In the genomic region with DNA sequence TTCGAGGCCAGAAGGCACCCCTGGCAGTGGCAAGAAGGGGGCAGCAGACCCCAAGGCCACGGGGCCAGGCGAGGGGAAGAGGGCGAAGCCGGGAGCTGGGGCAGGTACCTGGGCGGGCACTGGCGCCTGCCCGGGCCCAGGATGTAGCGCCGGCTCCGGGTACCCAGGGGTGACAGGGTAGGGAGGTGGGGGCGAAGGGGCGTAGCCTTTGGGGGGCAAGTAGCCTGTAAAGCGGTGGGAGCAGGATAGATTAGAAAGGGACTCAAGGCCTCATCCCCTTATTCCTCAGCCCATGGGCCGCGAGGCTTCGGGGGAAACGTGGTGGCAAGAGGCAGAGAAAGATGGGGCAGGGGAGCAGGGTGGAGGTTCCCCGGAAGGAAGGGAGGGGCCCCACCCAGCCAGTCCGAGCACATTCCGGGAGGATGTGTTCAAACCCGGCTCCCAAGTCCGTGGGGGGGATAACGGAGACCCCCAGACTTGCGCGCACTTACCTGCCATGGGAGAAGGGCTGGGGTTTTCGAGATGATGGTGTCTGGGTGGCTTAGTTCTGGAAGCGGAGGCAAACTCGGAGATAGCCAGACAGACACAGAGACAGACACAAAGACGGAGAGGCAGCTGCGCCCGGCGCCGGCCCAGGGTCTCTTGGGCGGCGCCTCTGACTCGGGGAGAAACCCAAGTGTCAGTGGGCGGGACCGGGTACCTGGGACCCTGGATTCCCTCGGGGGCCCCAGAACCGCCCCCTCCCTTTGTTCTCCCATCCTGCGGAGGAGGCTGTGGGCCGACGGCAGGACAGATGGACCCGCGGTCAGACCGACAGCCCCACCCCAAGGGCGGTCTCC, we compare ENCODE assay signal across 8 cellular contexts. TPM values are rescaled to one million over a fixed set of nuclear protein-coding genes. Genes with fewer than 3 reads are reported as not detected.
DNase-seq lines count a peak whose midpoint lies in the region; ATAC-seq and TF ChIP-seq lines count a peak whose summit lies in the region.

No MANE protein-coding gene starts in this region.

- intact Hi-C loops in upper lobe of right lung (cut with DNase I), result no loop called here

- CTCF ChIA-PET in HEK293T (lab: Yijun Ruan, JAX), result no interaction called here

- peak; percentile 17 for DNase-seq in LoVo (ENCODE audit: low spot score)
- DNase-seq in activated CD8-positive, alpha-beta memory T cell treated with anti-CD3 and anti-CD28 coated beads for 24 hours, result peak; percentile 68
- DNase-seq in epithelial cell of proximal tubule (ENCODE audit: low read depth), result no peak
- no peak for DNase-seq in neural crest cell (ENCODE audit: low read depth, low spot score)
- DNase-seq in upper lobe of right lung, result no peak
- DNase-seq in HEK293T (ENCODE audit: extremely low spot score), result no peak

- H3K4me1 Mint-ChIP-seq in neural crest cell, result peaks cover 15% of the 10 kb centered on the region

- POLR2A ChIA-PET in HEK293T (lab: Yijun Ruan, JAX), result interaction anchor here (0.6 to 1.0 kb wide), 3 partner anchors 10 to 19 kb away, joined by 3 to 4 read pairs (median 3); a partner anchor contains a TSS

- peaks cover 6% of the 10 kb centered on the region; the same call in 1 of the 2 replicates for H3K4me1 ChIP-seq in ES-I3 (ENCODE audit: insufficient read depth, low read length)
- peaks cover 7% of the 10 kb centered on the region for H3K4me1 ChIP-seq in upper lobe of right lung

- peak overlapping the region; percentile 78 for H3K9ac ChIP-seq in ES-I3 (ENCODE audit: low read depth, low read length)

- H3K36me3 Mint-ChIP-seq in neural crest cell (ENCODE audit: low read depth), result no peaks in the 10 kb centered on the region

- H3K4me3 ChIP-seq in epithelial cell of proximal tubule (ENCODE audit: low read depth, low read length) (peak overlapping the region; percentile 96), upper lobe of right lung (peak overlapping the region; percentile 76)

- H3K27me3 ChIP-seq in upper lobe of right lung, result no peaks in the 10 kb centered on the region

- H3K27ac ChIP-seq in upper lobe of right lung, result peak overlapping the region; percentile 92

- no peaks in the 10 kb centered on the region for H3K9me3 Mint-ChIP-seq in neural crest cell

- peak overlapping the region; percentile 50 for H3K27ac Mint-ChIP-seq in neural crest cell (ENCODE audit: unreplicated experiment)

- TF ChIP-seq CTCF in epithelial cell of proximal tubule (conservative IDR thresholded peaks at IDR 0.05; ENCODE audit: low read depth, low read length) (no peak), neural crest cell (conservative IDR thresholded peaks at IDR 0.05) (no peak), upper lobe of right lung (IDR thresholded peaks at IDR 0.05) (no peak)

- no peaks in the 10 kb centered on the region for H3K9me3 ChIP-seq in ES-I3 (ENCODE audit: control insufficient read depth, insufficient read depth, low read length)
- no peaks in the 10 kb centered on the region for H3K9me3 ChIP-seq in upper lobe of right lung

- peaks cover 3% of the 10 kb centered on the region; the same call in 1 of the 2 replicates for H3K36me3 ChIP-seq in ES-I3 (ENCODE audit: insufficient read depth, low read length)
- H3K36me3 ChIP-seq in upper lobe of right lung, result peaks cover 11% of the 10 kb centered on the region

- no peaks in the 10 kb centered on the region for H3K27me3 Mint-ChIP-seq in neural crest cell (ENCODE audit: low read depth)

- peak overlapping the region; percentile 88 for H3K4me3 Mint-ChIP-seq in neural crest cell

- peak; percentile 38 for ATAC-seq in GM21717 (IDR thresholded peaks at IDR 0.05; ENCODE audit: unreplicated experiment)
- ATAC-seq in upper lobe of right lung, result peak; percentile 14

TF ChIP-seq in HEK293T, 16 proteins besides CTCF, POLR2A, EP300 and RAD21:
- TF ChIP-seq LEF1 (IDR thresholded peaks at IDR 0.05; ENCODE audit: borderline replicate concordance) (no peak), BHLHE40 (IDR thresholded peaks at IDR 0.05; ENCODE audit: borderline replicate concordance) (no peak), L3MBTL2 (conservative IDR thresholded peaks at IDR 0.05) (no peak), TARDBP (IDR thresholded peaks at IDR 0.05) (no peak), SP1 (IDR thresholded peaks at IDR 0.05) (no peak), FOXK2 (IDR thresholded peaks at IDR 0.05) (no peak), CTBP1 (IDR thresholded peaks at IDR 0.05; ENCODE audit: borderline replicate concordance) (no peak), FOXA1 (IDR thresholded peaks at IDR 0.05) (no peak), ELF4 (IDR thresholded peaks at IDR 0.05) (no peak), HDGF (IDR thresholded peaks at IDR 0.05; ENCODE audit: borderline replicate concordance) (no peak), SUZ12 (IDR thresholded peaks at IDR 0.05) (no peak), NFRKB (IDR thresholded peaks at IDR 0.05) (no peak)
- TF ChIP-seq, protein P1, sequence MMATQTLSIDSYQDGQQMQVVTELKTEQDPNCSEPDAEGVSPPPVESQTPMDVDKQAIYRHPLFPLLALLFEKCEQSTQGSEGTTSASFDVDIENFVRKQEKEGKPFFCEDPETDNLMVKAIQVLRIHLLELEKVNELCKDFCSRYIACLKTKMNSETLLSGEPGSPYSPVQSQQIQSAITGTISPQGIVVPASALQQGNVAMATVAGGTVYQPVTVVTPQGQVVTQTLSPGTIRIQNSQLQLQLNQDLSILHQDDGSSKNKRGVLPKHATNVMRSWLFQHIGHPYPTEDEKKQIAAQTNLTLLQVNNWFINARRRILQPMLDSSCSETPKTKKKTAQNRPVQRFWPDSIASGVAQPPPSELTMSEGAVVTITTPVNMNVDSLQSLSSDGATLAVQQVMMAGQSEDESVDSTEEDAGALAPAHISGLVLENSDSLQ (IDR thresholded peaks at IDR 0.05), result no peak

RNA-seq across cellular contexts. Expression of a gene that starts 0.5 kb away (rescaled TPM):
- 33.0 and 59.0 TPM in 2 replicates for total RNA-seq in epithelial cell of proximal tubule
- 21.9 and 25.7 TPM in 2 replicates for total RNA-seq in neural crest cell
- 30.3 TPM for total RNA-seq in upper lobe of right lung

RNA-seq across cellular contexts. Expression of a gene that starts 10.1 kb away (rescaled TPM):
- total RNA-seq in epithelial cell of proximal tubule, result 134 and 163 TPM in 2 replicates
- total RNA-seq in neural crest cell, result 71.5 and 71.6 TPM in 2 replicates
- 45.2 TPM for total RNA-seq in upper lobe of right lung

RNA-seq across cellular contexts. Expression of a gene that starts 12.9 kb away (rescaled TPM):
- 5.4 and 7.3 TPM in 2 replicates for total RNA-seq in epithelial cell of proximal tubule
- 0.21 and 0.43 TPM in 2 replicates for total RNA-seq in neural crest cell
- total RNA-seq in upper lobe of right lung, result 5.8 TPM

RNA-seq across cellular contexts. Expression of a gene that starts 13.8 kb away (rescaled TPM):
- total RNA-seq in epithelial cell of proximal tubule, result 2.5 and 10.3 TPM in 2 replicates
- 104 and 106 TPM in 2 replicates for total RNA-seq in neural crest cell
- total RNA-seq in upper lobe of right lung, result 11.7 TPM

RNA-seq across cellular contexts. Expression of a gene that starts 26.3 kb away (rescaled TPM):
- total RNA-seq in epithelial cell of proximal tubule, result not detected in 2 replicates
- total RNA-seq in neural crest cell, result 0.26 and 0.93 TPM in 2 replicates
- total RNA-seq in upper lobe of right lung, result not detected

Comparison
In these comparisons a context has a peak if more than half of its experiments do, and no peak if none do; other contexts are left out.
1. DNase-seq: peak in LoVo (single experiment) and activated CD8-positive, alpha-beta memory T cell treated with anti-CD3 and anti-CD28 coated beads for 24 hours (single experiment); none in epithelial cell of proximal tubule (single experiment), neural crest cell (single experiment), upper lobe of right lung (single experiment) and HEK293T (single experiment).